Comparison of ENCODE assay signal across 22 cellular contexts in genomic region chr17:62696726-62697490, GRCh38.
DNase-seq lines count a peak whose midpoint lies in the region; ATAC-seq, FAIRE-seq and TF ChIP-seq lines count a peak whose summit lies in the region.
"Had no signal": no experiment of that assay in that cellular context is flagged by ENCODE, and none has a peak within 500 bp of the region (broad histone marks: within the 10 kb centered on the region; RNA-seq: fewer than 3 reads in every experiment).

No MANE protein-coding gene starts in this region.

- H2BK12ac ChIP-seq in mesenchymal stem cell (ENCODE audit: low read length in 2 of 2) = no peak overlapping the region
- no peak overlapping the region for H2BK12ac ChIP-seq in H9 (ENCODE audit: insufficient read length, low read depth, low read length)

- H3K18ac ChIP-seq in mesenchymal stem cell (ENCODE audit: low read depth in 1 of 2, low read length in 2 of 2) (no peak overlapping the region), H9 (ENCODE audit: insufficient read length, low read depth, low read length) (no peak overlapping the region)

- H3K79me2 ChIP-seq in HepG2 (ENCODE audit: insufficient read depth, low read length) (no peaks in the 10 kb centered on the region), H9 (ENCODE audit: insufficient read depth, low read length) (no peaks in the 10 kb centered on the region)
- H3K79me2 ChIP-seq: parathyroid adenoma had no signal

- H3K4me3 Mint-ChIP-seq in chondrocyte (ENCODE audit: unreplicated experiment) = no peak overlapping the region
- H3K4me3 Mint-ChIP-seq in effector memory CD8-positive, alpha-beta T cell = no peak overlapping the region
- no peak overlapping the region for H3K4me3 Mint-ChIP-seq in H9
- H3K4me3 Mint-ChIP-seq: activated naive CD4-positive, alpha-beta T cell treated with anti-CD3 and anti-CD28 coated beads, Interleukin-2, amount 50 U/mL, for 24 hours; mesothelial cell of epicardium; natural killer cell treated with Interleukin-12 subunit alpha and Interleukin-12 subunit beta and Interleukin-15 and Interleukin-18, amount 100 ng/mL, for 72 hours; WTC11 had no signal

- H3K36me3 Mint-ChIP-seq in chondrocyte (ENCODE audit: low read depth) (peaks cover 8% of the 10 kb centered on the region), H9 (ENCODE audit: insufficient read depth in 1 of 3, low read depth in 3 of 3) (no peaks in the 10 kb centered on the region)
- H3K36me3 Mint-ChIP-seq in effector memory CD8-positive, alpha-beta T cell (ENCODE audit: insufficient read depth) = no peaks in the 10 kb centered on the region
- H3K36me3 Mint-ChIP-seq: activated naive CD4-positive, alpha-beta T cell treated with anti-CD3 and anti-CD28 coated beads, Interleukin-2, amount 50 U/mL, for 24 hours; mesothelial cell of epicardium; natural killer cell treated with Interleukin-12 subunit alpha and Interleukin-12 subunit beta and Interleukin-15 and Interleukin-18, amount 100 ng/mL, for 72 hours; WTC11 had no signal

- CTCF ChIA-PET in HepG2 (lab: Yijun Ruan, JAX; ENCODE audit: low intra/inter-chr PET ratio, low total read pairs) = no interaction called here

- peak overlapping the region; percentile 36; the same call in 1 of the 2 replicates for H3K4me2 ChIP-seq in HepG2 (ENCODE audit: low read depth, low read length)
- H3K4me2 ChIP-seq in mesenchymal stem cell (ENCODE audit: low read length, poor library complexity, severe bottlenecking) = no peak overlapping the region
- H3K4me2 ChIP-seq in H9 (ENCODE audit: insufficient read depth, insufficient read length, low read length) = no peak overlapping the region

- H4K20me1 ChIP-seq in HepG2 (ENCODE audit: insufficient read depth, low read length) = 0 out of 2 replicates have a peak, but pooled peaks cover 7% of the 10 kb centered on the region
- H4K20me1 ChIP-seq in H9 (ENCODE audit: control insufficient read depth, insufficient read depth, insufficient read length) = peaks cover 2% of the 10 kb centered on the region

- POLR2A ChIA-PET in HepG2 (lab: Yijun Ruan, JAX) = no interaction called here

- H3K4me1 ChIP-seq in HepG2 (ENCODE audit: insufficient read depth, low read length) (peaks cover 12% of the 10 kb centered on the region), right lobe of liver (no peaks in the 10 kb centered on the region), mesenchymal stem cell (ENCODE audit: control insufficient read depth, insufficient read depth, low read depth, low read length) (peaks cover 5% of the 10 kb centered on the region), H9 (ENCODE audit: insufficient read depth, low read length) (no peaks in the 10 kb centered on the region)
- H3K4me1 ChIP-seq: parathyroid adenoma had no signal

- ATAC-seq in HepG2 (no peak), right lobe of liver (no peak), HG03378 (IDR thresholded peaks at IDR 0.05; ENCODE audit: unreplicated experiment) (no peak)
- no peak for ATAC-seq in effector memory CD8-positive, alpha-beta T cell (replicated peaks)
- ATAC-seq: HCT116, WTC11 had no signal

- DNase-seq in HepG2 (ENCODE audit: low spot score) (no peak), right lobe of liver (no peak), chondrocyte (ENCODE audit: low spot score) (peak; percentile 73), mesenchymal stem cell (no peak), H9 (no peak), superior temporal gyrus (ENCODE audit: extremely low spot score) (no peak)
- no peak for DNase-seq in effector memory CD8-positive, alpha-beta T cell
- DNase-seq: activated CD4-positive, alpha-beta T cell treated with anti-CD3 and anti-CD28 coated beads, Interleukin-2, amount 50 U/mL, for 4 hours; heart right ventricle; NCI-H2171; NCI-H524 had no signal

- no peak overlapping the region for H2BK20ac ChIP-seq in H9 (ENCODE audit: low read depth, low read length, poor library complexity, severe bottlenecking)

- intact Hi-C loops in HepG2 (cut with micrococcal nuclease; ENCODE audit: unreplicated experiment) (no loop called here), right lobe of liver (cut with DNase I) (no loop called here)

- H3K23me2 ChIP-seq in H9 (ENCODE audit: insufficient read length, low read depth, low read length, poor library complexity, severe bottlenecking) = no peaks in the 10 kb centered on the region

- H3K27me3 Mint-ChIP-seq in chondrocyte (ENCODE audit: low read depth) = no peaks in the 10 kb centered on the region
- H3K27me3 Mint-ChIP-seq in effector memory CD8-positive, alpha-beta T cell = peaks cover 14 to 33% of the 10 kb centered on the region in 2 donors
- peaks cover 4% of the 10 kb centered on the region; the same call in 1 of the 2 replicates for H3K27me3 Mint-ChIP-seq in H9 (ENCODE audit: low read depth)

- TF ChIP-seq CTCF in HepG2 (CRISPR knock-in tag; IDR thresholded peaks at IDR 0.05) = no peak
- no peak for TF ChIP-seq CTCF in right lobe of liver (IDR thresholded peaks at IDR 0.05)
- no peak for TF ChIP-seq CTCF in chondrocyte (IDR thresholded peaks at IDR 0.05)
- no peak for TF ChIP-seq CTCF in H9 (conservative IDR thresholded peaks at IDR 0.05)

- H3K27me3 ChIP-seq in HepG2 (ENCODE audit: control insufficient read depth in 1 of 2, insufficient read depth in 2 of 2, low read length in 2 of 2) (peaks cover 12 to 63% of the 10 kb centered on the region in 2 experiments), right lobe of liver (no peaks in the 10 kb centered on the region), mesenchymal stem cell (ENCODE audit: control insufficient read depth in 1 of 2, insufficient read depth in 1 of 2, low read length in 2 of 2) (no peaks in the 10 kb centered on the region), H9 (ENCODE audit: insufficient read depth, low read length) (no peaks in the 10 kb centered on the region)
- H3K27me3 ChIP-seq: dorsolateral prefrontal cortex, heart right ventricle had no signal

- H3T11ph ChIP-seq in H9 (ENCODE audit: low read length) = no peak overlapping the region

- H3K4ac ChIP-seq in mesenchymal stem cell (ENCODE audit: low read depth in 1 of 2, low read length in 2 of 2) (no peak overlapping the region), H9 (ENCODE audit: low read depth, low read length) (no peak overlapping the region)

- H2AFZ ChIP-seq in HepG2 (ENCODE audit: low read length) (no peak overlapping the region), mesenchymal stem cell (ENCODE audit: low read depth, low read length) (no peak overlapping the region), H9 (ENCODE audit: low read length) (no peak overlapping the region)
- H2AFZ ChIP-seq: parathyroid adenoma had no signal

- no peak for TF ChIP-seq EP300 in HepG2 (IDR thresholded peaks at IDR 0.05; ENCODE audit: low read depth in 2 of 2, low read length in 2 of 2)
- no peak for TF ChIP-seq EP300 in HepG2 (CRISPR knock-in tag; IDR thresholded peaks at IDR 0.05; ENCODE audit: borderline replicate concordance)

- in situ Hi-C loops in HepG2 (cut with HindIII; ENCODE audit: extremely low pct_ligation_motif_present, low pct_unique_long_range_greater_than_20kb) = no loop called here

- H2BK120ac ChIP-seq in mesenchymal stem cell (ENCODE audit: low read depth, low read length) (no peak overlapping the region), H9 (ENCODE audit: low read depth, low read length, poor library complexity, severe bottlenecking) (no peak overlapping the region)

- H3K56ac ChIP-seq in H9 (ENCODE audit: insufficient read length, low read depth, low read length) = no peak overlapping the region

- H3K79me1 ChIP-seq in mesenchymal stem cell (replicated peaks; ENCODE audit: low read length, poor library complexity, severe bottlenecking) (no peaks in the 10 kb centered on the region), H9 (ENCODE audit: insufficient read depth, low read depth, low read length, poor library complexity, severe bottlenecking) (no peaks in the 10 kb centered on the region)

- 32% methylated on average over 23 of the region's 27 CpGs for WGBS in HepG2 (ENCODE audit: low lambda C conversion rate)
- WGBS in right lobe of liver (ENCODE audit: insufficient coverage, low coverage, low lambda C conversion rate, missing lambda C conversion rate) = 68% methylated on average over 6 of the region's 27 CpGs
- WGBS in mesenchymal stem cell = 90% methylated on average over 26 of the region's 27 CpGs
- no CpG with 5 or more reads among the region's 27 CpGs for WGBS in H9 (ENCODE audit: extremely low coverage, insufficient read length, low lambda C conversion rate)

- H4K91ac ChIP-seq in mesenchymal stem cell (ENCODE audit: low read length) (no peak overlapping the region), H9 (ENCODE audit: insufficient read length, low read depth, low read length) (no peak overlapping the region)

- no TSS peak for BruUV-seq in HepG2 (replicated peaks; lab: Mats Ljungman, UMichigan)

- H4K8ac ChIP-seq in mesenchymal stem cell (ENCODE audit: low read length) = no peak overlapping the region
- H4K8ac ChIP-seq in H9 (replicated peaks; ENCODE audit: insufficient read length, low read depth, low read length) = no peak overlapping the region

- no peak overlapping the region for H3K27ac ChIP-seq in HepG2 (ENCODE audit: extremely low read length, insufficient read depth, low read length)
- H3K27ac ChIP-seq in right lobe of liver = no peak overlapping the region
- H3K27ac ChIP-seq in mesenchymal stem cell (ENCODE audit: low read length, poor library complexity, severe bottlenecking) = no peak overlapping the region
- no peak overlapping the region for H3K27ac ChIP-seq in H9 (ENCODE audit: insufficient read length, low read depth, low read length)
- H3K27ac ChIP-seq: C4-2B, dorsolateral prefrontal cortex, heart right ventricle, parathyroid adenoma had no signal

- no peak overlapping the region for H4K5ac ChIP-seq in H9 (ENCODE audit: insufficient read length, low read depth, low read length)

- H3K23ac ChIP-seq in mesenchymal stem cell (ENCODE audit: low read length in 2 of 2) (no peak overlapping the region), H9 (ENCODE audit: insufficient read length, low read depth, low read length) (no peak overlapping the region)

- no peaks in the 10 kb centered on the region for H3K36me3 ChIP-seq in HepG2 (replicated peaks in 1 of 2; ENCODE audit: control insufficient read depth in 1 of 2, insufficient read depth in 2 of 2, low read length in 2 of 2)
- H3K36me3 ChIP-seq in right lobe of liver = no peaks in the 10 kb centered on the region
- H3K36me3 ChIP-seq in mesenchymal stem cell (ENCODE audit: control insufficient read depth in 1 of 2, insufficient read depth in 2 of 2, low read depth in 1 of 2, low read length in 2 of 2) = peaks cover 10 to 23% of the 10 kb centered on the region in 2 experiments

- H3K9me3 Mint-ChIP-seq in chondrocyte (ENCODE audit: low read depth) = no peaks in the 10 kb centered on the region
- H3K9me3 Mint-ChIP-seq in effector memory CD8-positive, alpha-beta T cell = no peaks in the 10 kb centered on the region
- no peaks in the 10 kb centered on the region for H3K9me3 Mint-ChIP-seq in H9
- H3K9me3 Mint-ChIP-seq: activated naive CD4-positive, alpha-beta T cell treated with anti-CD3 and anti-CD28 coated beads, Interleukin-2, amount 50 U/mL, for 24 hours; mesothelial cell of epicardium; natural killer cell treated with Interleukin-12 subunit alpha and Interleukin-12 subunit beta and Interleukin-15 and Interleukin-18, amount 100 ng/mL, for 72 hours; WTC11 had no signal

- H3K14ac ChIP-seq in mesenchymal stem cell (ENCODE audit: low read length in 2 of 2) (no peak overlapping the region), H9 (ENCODE audit: insufficient read depth, low read length) (no peak overlapping the region)

- H2BK15ac ChIP-seq in mesenchymal stem cell (ENCODE audit: low read depth, poor library complexity, severe bottlenecking) (no peak overlapping the region), H9 (ENCODE audit: low read depth, low read length) (no peak overlapping the region)

- H3K4me1 Mint-ChIP-seq in chondrocyte (ENCODE audit: low read depth) (peaks cover 23% of the 10 kb centered on the region), H9 (peaks cover 0 to 21% of the 10 kb centered on the region in 2 experiments; a peak in 2 of 4 replicates)
- H3K4me1 Mint-ChIP-seq in effector memory CD8-positive, alpha-beta T cell (ENCODE audit: low read depth in 2 of 2) = no peaks in the 10 kb centered on the region
- H3K4me1 Mint-ChIP-seq: activated naive CD4-positive, alpha-beta T cell treated with anti-CD3 and anti-CD28 coated beads, Interleukin-2, amount 50 U/mL, for 24 hours had no signal

- H2AK5ac ChIP-seq in mesenchymal stem cell (ENCODE audit: low read length, severe bottlenecking) = no peak overlapping the region
- no peak overlapping the region for H2AK5ac ChIP-seq in H9 (ENCODE audit: insufficient read length, low read length)

- FAIRE-seq in HepG2 (lab: Jason Lieb, UNC) = no peak
- FAIRE-seq: GM12891, RCC 7860 had no signal

- no peak for TF ChIP-seq POLR2A in HepG2 (IDR thresholded peaks at IDR 0.05; ENCODE audit: insufficient read depth in 1 of 2, low read depth in 2 of 2, low read length in 2 of 2)
- TF ChIP-seq POLR2A in right lobe of liver (IDR thresholded peaks at IDR 0.05) = no peak

- H2BK5ac ChIP-seq in mesenchymal stem cell (ENCODE audit: low read depth, low read length, poor library complexity, severe bottlenecking) (no peak overlapping the region), H9 (ENCODE audit: insufficient read length, low read length) (no peak overlapping the region)

- TF ChIP-seq RAD21 in HepG2 (CRISPR knock-in tag; IDR thresholded peaks at IDR 0.05) = no peak

- H3K9ac ChIP-seq in HepG2 (ENCODE audit: insufficient read depth, low read depth, low read length) (no peak overlapping the region), mesenchymal stem cell (ENCODE audit: low read length) (peak overlapping the region; percentile 29), H9 (ENCODE audit: extremely low read depth, insufficient read length, low read length) (no peak overlapping the region)
- H3K9ac ChIP-seq: parathyroid adenoma had no signal

- H3K27ac Mint-ChIP-seq in chondrocyte (ENCODE audit: unreplicated experiment) (no peak overlapping the region), H9 (peak overlapping the region in 1 of 3 experiments; percentile 93; a peak in 1 of 7 replicates)
- H3K27ac Mint-ChIP-seq in effector memory CD8-positive, alpha-beta T cell = no peak overlapping the region
- H3K27ac Mint-ChIP-seq: activated naive CD4-positive, alpha-beta T cell treated with anti-CD3 and anti-CD28 coated beads, Interleukin-2, amount 50 U/mL, for 24 hours; mesothelial cell of epicardium; natural killer cell treated with Interleukin-12 subunit alpha and Interleukin-12 subunit beta and Interleukin-15 and Interleukin-18, amount 100 ng/mL, for 72 hours; WTC11 had no signal

- H3K4me3 ChIP-seq in HepG2 (replicated peaks in 1 of 3; ENCODE audit: insufficient read depth in 1 of 3, low read depth in 2 of 3, low read length in 3 of 3) (no peak overlapping the region), right lobe of liver (no peak overlapping the region), mesenchymal stem cell (ENCODE audit: insufficient read depth in 1 of 2, low read depth in 1 of 2, low read length in 2 of 2) (no peak overlapping the region)
- H3K4me3 ChIP-seq: dorsolateral prefrontal cortex, heart right ventricle had no signal

- H3K9me3 ChIP-seq in HepG2 (ENCODE audit: low read length) = no peaks in the 10 kb centered on the region
- H3K9me3 ChIP-seq in right lobe of liver = no peaks in the 10 kb centered on the region
- no peaks in the 10 kb centered on the region for H3K9me3 ChIP-seq in mesenchymal stem cell (ENCODE audit: control insufficient read depth, low read length)
- no peaks in the 10 kb centered on the region for H3K9me3 ChIP-seq in H9 (ENCODE audit: control insufficient read depth, low read depth, low read length)
- H3K9me3 ChIP-seq: heart right ventricle had no signal
